14 cellular contexts compared by ENCODE assay signal in the genomic region with DNA sequence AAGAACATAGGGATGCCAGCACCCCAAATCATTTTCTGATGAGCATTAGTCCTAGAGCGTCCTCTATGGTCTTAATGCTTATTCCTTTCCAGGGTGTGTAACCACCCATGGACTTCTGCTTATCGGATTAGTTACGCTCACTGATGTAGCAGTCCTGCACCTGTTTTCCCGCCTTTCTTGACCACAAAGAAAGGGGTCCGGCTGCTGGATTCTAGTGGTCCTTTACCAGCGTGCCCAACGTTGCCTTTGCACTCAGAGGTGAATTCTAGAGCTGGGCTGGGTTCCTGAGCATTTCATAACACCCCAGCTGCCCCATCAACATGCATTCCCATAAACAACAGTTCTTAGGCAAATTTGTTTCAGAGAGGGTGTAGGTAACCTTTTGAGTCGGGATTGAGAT. TPM values are rescaled to one million over a fixed set of nuclear protein-coding genes. Genes with fewer than 3 reads are reported as not detected.
"Had no signal": no experiment of that assay in that cellular context is flagged by ENCODE, and none has a peak within 500 bp of the region (broad histone marks: within the 10 kb centered on the region; RNA-seq: fewer than 3 reads in every experiment).

No MANE protein-coding gene starts in this region.

RNA-seq across cellular contexts. Expression of a gene that starts 56.3 kb away (rescaled TPM):
- total RNA-seq: activated B cell treated with CpG ODN at 0.5 μM for 24 hours; activated CD4-positive, alpha-beta memory T cell treated with anti-CD3 and anti-CD28 coated beads for 36 hours; activated CD4-positive, alpha-beta memory T cell treated with anti-CD3 and anti-CD28 coated beads, Interleukin-2, amount 10 ng/mL, durations not matched to agents 7 days and 5 days; activated CD4-positive, alpha-beta T cell treated with anti-CD3 and anti-CD28 coated beads for 36 hours; activated CD4-positive, alpha-beta T cell treated with anti-CD3 and anti-CD28 coated beads, Interleukin-2, amount 10 ng/mL, durations not matched to agents 24 days and 14 days; activated CD4-positive, alpha-beta T cell treated with anti-CD3 and anti-CD28 coated beads, Interleukin-2, amount 10 ng/mL, durations not matched to agents 7 days and 5 days; activated CD8-positive, alpha-beta memory T cell treated with anti-CD3 and anti-CD28 coated beads for 36 hours; activated CD8-positive, alpha-beta memory T cell treated with anti-CD3 and anti-CD28 coated beads, Interleukin-2, amount 10 ng/mL, durations not matched to agents 7 days and 5 days; activated CD8-positive, alpha-beta T cell treated with anti-CD3 and anti-CD28 coated beads for 36 hours; activated CD8-positive, alpha-beta T cell treated with anti-CD3 and anti-CD28 coated beads, Interleukin-2, amount 10 ng/mL, durations not matched to agents 7 days and 5 days; T-cell; T-helper 1 cell treated with Interleukin-12 subunit alpha and Interleukin-12 subunit beta and Interleukin-4 antibody, amounts not matched to agents 30 ng/mL and 1 ng/mL, for 36 hours; T-helper 17 cell; T-helper 2 cell treated with Interferon-gamma antibody and Interleukin-4, amounts not matched to agents 100 ng/mL and 5 ng/mL, for 36 hours had no signal
